In the genomic region with DNA sequence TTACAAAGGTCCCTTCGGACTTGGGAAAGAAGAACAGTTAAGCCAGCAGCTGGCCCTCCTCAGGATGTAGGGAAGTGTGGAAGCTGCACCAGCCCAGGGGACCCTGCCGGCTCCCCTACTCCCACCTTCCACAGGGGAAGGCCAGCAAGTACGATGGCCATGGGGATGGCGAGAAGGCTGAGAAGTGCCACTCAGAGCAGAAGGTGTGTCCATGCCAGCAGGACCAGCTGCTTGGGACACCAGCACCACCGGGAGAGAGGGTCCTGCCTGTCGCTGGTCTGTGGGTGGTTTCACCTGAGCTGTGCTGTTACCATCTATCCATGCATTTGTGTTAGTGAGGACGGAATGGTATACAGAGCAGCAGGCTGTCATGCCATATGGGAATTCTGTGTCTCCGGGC, we compare ENCODE assay signal across 26 cellular contexts.
"Had no signal": no experiment of that assay in that cellular context is flagged by ENCODE, and none has a peak within 500 bp of the region (broad histone marks: within the 10 kb centered on the region; RNA-seq: fewer than 3 reads in every experiment).

No MANE protein-coding gene starts in this region.

- H3K27ac ChIP-seq: brain microvascular endothelial cell, cardiac muscle cell, Peyer's patch, RWPE1, VCaP had no signal

- DNase-seq: activated CD4-positive, alpha-beta memory T cell treated with anti-CD3 and anti-CD28 coated beads, Interleukin-2, amount 10 ng/mL, durations not matched to agents 7 days and 5 days; activated CD4-positive, alpha-beta T cell treated with anti-CD3 and anti-CD28 coated beads for 36 hours; activated CD4-positive, alpha-beta T cell treated with anti-CD3 and anti-CD28 coated beads, Interleukin-2, amount 50 U/mL, for 1 hour; activated gamma-delta T cell; activated naive CD4-positive, alpha-beta T cell treated with anti-CD3 and anti-CD28 coated beads for 36 hours; activated T-cell treated with anti-CD3 and anti-CD28 coated beads for 4 hours; activated T-cell treated with anti-CD3 and anti-CD28 coated beads, Interleukin-2, amount 50 U/mL, for 48 hours; amygdala; brain microvascular endothelial cell; Karpas-422; MM.1S; NCI-H1105; NCI-H1436; NCI-H1694 treated with DMSO at 0.1 percent for 48 hours; NCI-H2029 treated with DMSO at 0.1 percent for 48 hours; NCI-H345; NCI-H510A; SHP77 treated with DMSO at 0.1 percent for 48 hours; T-helper 2 cell; T1000 had no signal

- H3K9me3 ChIP-seq: Peyer's patch had no signal

- H3K4me1 ChIP-seq: Peyer's patch had no signal

- H3K27me3 ChIP-seq: cardiac muscle cell, Peyer's patch had no signal

- H3K4me3 ChIP-seq: cardiac muscle cell, K562, Peyer's patch had no signal

- H3K36me3 ChIP-seq: brain microvascular endothelial cell, cardiac muscle cell, Peyer's patch had no signal

- ATAC-seq: activated CD4-positive, alpha-beta T cell treated with anti-CD3 and anti-CD28 coated beads for 36 hours; activated T-helper 17 cell treated with anti-CD3 and anti-CD28 coated beads, Interleukin-2, amount 50 U/mL, for 72 hours; K562 had no signal
